Comparison of ENCODE assay signal across 33 cellular contexts in genomic region chr1:19493547-19493946, GRCh38.
"Had no signal": no experiment of that assay in that cellular context is flagged by ENCODE, and none has a peak within 500 bp of the region (broad histone marks: within the 10 kb centered on the region; RNA-seq: fewer than 3 reads in every experiment).

No MANE protein-coding gene starts in this region.

- H3K27me3 Mint-ChIP-seq: activated CD4-positive, alpha-beta memory T cell treated with anti-CD3 and anti-CD28 coated beads for 36 hours; activated naive CD8-positive, alpha-beta T cell; activated naive CD8-positive, alpha-beta T cell treated with anti-CD3 and anti-CD28 coated beads, Interleukin-2, amount 50 U/mL, for 24 hours had no signal

- H3K4me3 ChIP-seq: MG63, Peyer's patch, SJSA1 had no signal

- ATAC-seq: activated naive CD8-positive, alpha-beta T cell treated with anti-CD3 and anti-CD28 coated beads, Interleukin-2, amount 50 U/mL, for 24 hours; PC-3 had no signal

- DNase-seq: activated CD4-positive, alpha-beta memory T cell treated with anti-CD3 and anti-CD28 coated beads for 36 hours; activated CD4-positive, alpha-beta T cell treated with anti-CD3 and anti-CD28 coated beads, Interleukin-2, amount 50 U/mL, for 1 hour; activated gamma-delta T cell; activated naive CD4-positive, alpha-beta T cell treated with anti-CD3 and anti-CD28 coated beads for 36 hours; activated naive CD8-positive, alpha-beta T cell treated with anti-CD3 and anti-CD28 coated beads, Interleukin-2, amount 50 U/mL, for 24 hours; activated T-cell treated with anti-CD3 and anti-CD28 coated beads for 4 hours; activated T-cell treated with anti-CD3 and anti-CD28 coated beads, Interleukin-2, amount 50 U/mL, for 48 hours; anterior cingulate cortex; brain microvascular endothelial cell; central memory CD4-positive, alpha-beta T cell; Kasumi-1; KG1; MG63; NCI-H1048; NCI-H1105 treated with DMSO at 0.1 percent for 48 hours; NCI-H146; NCI-H187; NCI-H2029 treated with DMSO at 0.1 percent for 48 hours; NCI-H2107; NCI-H510A; NCI-H526; NCI-H748 treated with DMSO at 0.1 percent for 48 hours; NK-92 treated with Interleukin-12 subunit alpha and Interleukin-12 subunit beta, amount 100 ng/mL, for 24 hours; PC-3; Peyer's patch; RPMI8226; SHP77 treated with DMSO at 0.1 percent for 48 hours; SK-N-SH had no signal

- H3K36me3 ChIP-seq: brain microvascular endothelial cell, MG63, Peyer's patch, SJSA1 had no signal

- H3K27ac ChIP-seq: brain microvascular endothelial cell, SJSA1 had no signal

- H3K4me3 Mint-ChIP-seq: activated CD4-positive, alpha-beta memory T cell treated with anti-CD3 and anti-CD28 coated beads for 36 hours; activated naive CD4-positive, alpha-beta T cell treated with anti-CD3 and anti-CD28 coated beads for 36 hours; activated naive CD8-positive, alpha-beta T cell; activated naive CD8-positive, alpha-beta T cell treated with anti-CD3 and anti-CD28 coated beads, Interleukin-2, amount 50 U/mL, for 24 hours; T-helper 1 cell treated with Interleukin-12 subunit alpha and Interleukin-12 subunit beta and Interleukin-4 antibody, amounts not matched to agents 30 μg/mL and 1 μg/mL, for 36 hours; T-helper 2 cell treated with Interferon-gamma antibody and Interleukin-4, amounts not matched to agents 5 μg/mL and 100 μg/mL, for 36 hours had no signal

- H3K9me3 Mint-ChIP-seq: activated CD4-positive, alpha-beta memory T cell treated with anti-CD3 and anti-CD28 coated beads for 36 hours; activated naive CD4-positive, alpha-beta T cell treated with anti-CD3 and anti-CD28 coated beads for 36 hours; activated naive CD8-positive, alpha-beta T cell treated with anti-CD3 and anti-CD28 coated beads, Interleukin-2, amount 50 U/mL, for 24 hours; activated T-helper 2 cell treated with anti-CD3 and anti-CD28 coated beads, Interferon-gamma antibody, Interleukin-2, Interleukin-4, amounts not matched to agents 10 μg/mL and 5 μg/mL and 100 μg/mL, durations not matched to agents 14 hours and 24 hours and 36 hours; T-helper 1 cell treated with Interleukin-12 subunit alpha and Interleukin-12 subunit beta and Interleukin-4 antibody, amounts not matched to agents 30 μg/mL and 1 μg/mL, for 36 hours; T-helper 2 cell treated with Interferon-gamma antibody and Interleukin-4, amounts not matched to agents 5 μg/mL and 100 μg/mL, for 36 hours had no signal

- H3K4me1 ChIP-seq: Peyer's patch, SJSA1 had no signal

- H3K9me3 ChIP-seq: MG63, Peyer's patch, SJSA1, SK-N-SH had no signal

- H3K27ac Mint-ChIP-seq: activated CD4-positive, alpha-beta memory T cell treated with anti-CD3 and anti-CD28 coated beads for 36 hours; activated naive CD4-positive, alpha-beta T cell treated with anti-CD3 and anti-CD28 coated beads for 36 hours; activated naive CD8-positive, alpha-beta T cell; activated naive CD8-positive, alpha-beta T cell treated with anti-CD3 and anti-CD28 coated beads, Interleukin-2, amount 50 U/mL, for 24 hours; activated T-helper 2 cell treated with anti-CD3 and anti-CD28 coated beads, Interferon-gamma antibody, Interleukin-2, Interleukin-4, amounts not matched to agents 10 μg/mL and 5 μg/mL and 100 μg/mL, durations not matched to agents 14 hours and 24 hours and 36 hours; T-helper 1 cell treated with Interleukin-12 subunit alpha and Interleukin-12 subunit beta and Interleukin-4 antibody, amounts not matched to agents 30 μg/mL and 1 μg/mL, for 36 hours; T-helper 2 cell treated with Interferon-gamma antibody and Interleukin-4, amounts not matched to agents 5 μg/mL and 100 μg/mL, for 36 hours had no signal

- H3K27me3 ChIP-seq: brain microvascular endothelial cell, MG63, Peyer's patch, SJSA1 had no signal

- H3K36me3 Mint-ChIP-seq: activated CD4-positive, alpha-beta memory T cell treated with anti-CD3 and anti-CD28 coated beads for 36 hours; activated naive CD8-positive, alpha-beta T cell had no signal
